23 cellular contexts compared by ENCODE assay signal in the genomic region with DNA sequence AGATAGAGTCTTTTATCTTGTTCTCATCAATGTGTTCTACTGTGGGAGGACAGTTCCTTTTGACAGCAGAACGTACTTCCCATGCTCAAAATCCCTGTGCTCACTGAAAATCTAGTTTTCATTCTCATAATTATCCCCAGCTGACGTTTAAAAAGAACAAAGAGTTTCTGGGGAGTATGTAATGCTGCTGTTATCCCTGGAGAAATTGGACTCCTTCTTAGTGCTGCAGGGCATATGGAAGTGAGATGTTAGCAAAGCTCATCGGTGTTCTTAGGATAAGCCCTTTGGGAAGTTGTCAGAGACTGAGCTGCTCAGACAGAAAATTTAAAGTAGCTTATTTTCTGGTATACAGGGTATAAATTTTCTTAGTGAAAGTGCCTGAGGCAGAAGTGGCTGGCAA.
"Had no signal": no experiment of that assay in that cellular context is flagged by ENCODE, and none has a peak within 500 bp of the region (broad histone marks: within the 10 kb centered on the region; RNA-seq: fewer than 3 reads in every experiment).

No MANE protein-coding gene starts in this region.

- DNase-seq: activated CD4-positive, alpha-beta memory T cell treated with anti-CD3 and anti-CD28 coated beads, Interleukin-2, amount 10 ng/mL, durations not matched to agents 7 days and 5 days; activated CD4-positive, alpha-beta T cell treated with anti-CD3 and anti-CD28 coated beads, Interleukin-2, amount 10 ng/mL, durations not matched to agents 24 days and 14 days; activated gamma-delta T cell; activated naive CD4-positive, alpha-beta T cell treated with anti-CD3 and anti-CD28 coated beads, Interleukin-2, amount 50 U/mL, for 16 hours; activated naive CD8-positive, alpha-beta T cell treated with anti-CD3 and anti-CD28 coated beads, Interleukin-2, amount 50 U/mL, for 24 hours; aorta; brain microvascular endothelial cell; central memory CD4-positive, alpha-beta T cell; foreskin melanocyte; kidney; lower lobe of right lung; naive thymus-derived CD4-positive, alpha-beta T cell; posterior cingulate gyrus; sigmoid colon; stimulated activated CD4-positive, alpha-beta T cell treated with anti-CD3 and anti-CD28 coated beads, Interleukin-15, amount 100 ng/mL, for 24 hours; stimulated activated CD4-positive, alpha-beta T cell treated with anti-CD3 and anti-CD28 coated beads, Interleukin-2, amount 100 ng/mL, for 48 hours; stimulated activated CD8-positive, alpha-beta memory T cell treated with anti-CD3 and anti-CD28 coated beads, Interleukin-4, amount 100 ng/mL, for 48 hours; stimulated activated naive CD4-positive, alpha-beta T cell; T1000; upper lobe of left lung had no signal

- H3K4me1 ChIP-seq: esophagus muscularis mucosa, lower lobe of right lung, sigmoid colon, upper lobe of left lung had no signal

- H3K27ac ChIP-seq: brain microvascular endothelial cell, esophagus muscularis mucosa, lower lobe of right lung, sigmoid colon, thoracic aorta, upper lobe of left lung had no signal

- H3K4me3 ChIP-seq: esophagus muscularis mucosa, lower lobe of right lung, sigmoid colon, smooth muscle cell, thoracic aorta, upper lobe of left lung had no signal

- H3K36me3 ChIP-seq: brain microvascular endothelial cell had no signal

- H3K27me3 ChIP-seq: brain microvascular endothelial cell, esophagus muscularis mucosa, sigmoid colon, upper lobe of left lung had no signal

- H3K9me3 ChIP-seq: esophagus muscularis mucosa, lower lobe of right lung, sigmoid colon, thoracic aorta, upper lobe of left lung had no signal
